ENCODE assay signal across 8 cellular contexts in genomic region chr2:70089220-70089945, GRCh38. TPM values are rescaled to one million over a fixed set of nuclear protein-coding genes. Genes with fewer than 3 reads are reported as not detected.
DNase-seq lines count a peak whose midpoint lies in the region; ATAC-seq and TF ChIP-seq lines count a peak whose summit lies in the region.

No MANE protein-coding gene starts in this region.

- TF ChIP-seq CTCF in AG04449 (IDR thresholded peaks at IDR 0.05; ENCODE audit: insufficient read depth, low read length, missing control alignments) (no peak), type B pancreatic cell (conservative IDR thresholded peaks at IDR 0.05) (no peak)

- peak overlapping the region; percentile 99 for H3K9ac ChIP-seq in mucosa of stomach (ENCODE audit: low read length)

- CTCF ChIA-PET in AG04449 (lab: Yijun Ruan, JAX), result interaction anchor here (1.1 to 6.9 kb wide), 7 partner anchors 15 to 176 kb away, joined by 3 to 50 read pairs (median 4); partner anchors contain the start of gene MXD1

- H3K4me3 ChIP-seq in AG04449 (ENCODE audit: low read depth, low read length), result peak overlapping the region; percentile 83
- peak overlapping the region; percentile 79 for H3K4me3 ChIP-seq in H7 (ENCODE audit: insufficient read depth, low read depth, low read length)
- peak overlapping the region; percentile 98 for H3K4me3 ChIP-seq in mucosa of stomach (ENCODE audit: low read length)

- H3K36me3 Mint-ChIP-seq in type B pancreatic cell, result peaks cover 46% of the 10 kb centered on the region

- peaks cover 30% of the 10 kb centered on the region for H3K4me1 Mint-ChIP-seq in type B pancreatic cell (ENCODE audit: unreplicated experiment)

- H3K27me3 Mint-ChIP-seq in type B pancreatic cell, result peaks cover 7% of the 10 kb centered on the region

- DNase-seq in AG04449 (ENCODE audit: low read depth, low spot score) (no peak), H7 (peak; percentile 82), SHP77 (lab: John Stamatoyannopoulos, UW) (peak; percentile 65 to 81), type B pancreatic cell (ENCODE audit: extremely low spot score, unreplicated experiment) (no peak)

- peak overlapping the region; percentile 100 for H3K27ac ChIP-seq in cingulate gyrus (ENCODE audit: low read depth, low read length)

- no peak for ATAC-seq in HG03039 (IDR thresholded peaks at IDR 0.05; ENCODE audit: unreplicated experiment)
- no peak for ATAC-seq in HG02840 (IDR thresholded peaks at IDR 0.05; ENCODE audit: low FRiP score, unreplicated experiment)

- H3K27me3 ChIP-seq in H7 (ENCODE audit: control insufficient read depth, insufficient read depth, low read length) (no peaks in the 10 kb centered on the region), mucosa of stomach (ENCODE audit: control insufficient read depth, insufficient read depth, low read length) (no peaks in the 10 kb centered on the region)

- peaks cover 35% of the 10 kb centered on the region for H3K4me1 ChIP-seq in mucosa of stomach (ENCODE audit: control insufficient read depth, insufficient read depth, low read length)

- H3K27ac Mint-ChIP-seq in type B pancreatic cell, result peak overlapping the region; percentile 100

- peak overlapping the region; percentile 96 for H3K4me3 Mint-ChIP-seq in type B pancreatic cell

- POLR2A ChIA-PET in AG04449 (lab: Yijun Ruan, JAX), result interaction anchor here (0.8 to 1.8 kb wide), 6 partner anchors 15 to 175 kb away, joined by 3 to 14 read pairs (median 4); partner anchors contain the start of genes C2orf42 and MXD1

- no peaks in the 10 kb centered on the region for H3K9me3 Mint-ChIP-seq in type B pancreatic cell

- H3K36me3 ChIP-seq in H7 (replicated peaks; ENCODE audit: control insufficient read depth, insufficient read depth, low read length) (peaks cover 6% of the 10 kb centered on the region), mucosa of stomach (ENCODE audit: control insufficient read depth, insufficient read depth, low read length) (no peaks in the 10 kb centered on the region)

- no peaks in the 10 kb centered on the region for H3K9me3 ChIP-seq in mucosa of stomach (ENCODE audit: control insufficient read depth, low read length)

RNA-seq across cellular contexts. Expression of gene PCBP1, which starts 2.1 kb away (rescaled TPM):
- 52.6 and 63.2 TPM in 2 replicates for total RNA-seq in H7 (2014; rRNA removed; shearing (Covaris generic))
- 316 and 349 TPM in 2 replicates for total RNA-seq in type B pancreatic cell (ENCODE audit: low replicate concordance)

Comparison
In these comparisons a context has a peak if more than half of its experiments do, and no peak if none do; other contexts are left out.
1. DNase-seq: peak in H7 (single experiment) and SHP77 (2 of 2); none in AG04449 (single experiment) and type B pancreatic cell (single experiment).
2. Peak in every context shown above with its lines, with median percentiles within 50 percentile points of each other: H3K4me3 ChIP-seq.